13 cellular contexts compared by ENCODE assay signal in the genomic region with DNA sequence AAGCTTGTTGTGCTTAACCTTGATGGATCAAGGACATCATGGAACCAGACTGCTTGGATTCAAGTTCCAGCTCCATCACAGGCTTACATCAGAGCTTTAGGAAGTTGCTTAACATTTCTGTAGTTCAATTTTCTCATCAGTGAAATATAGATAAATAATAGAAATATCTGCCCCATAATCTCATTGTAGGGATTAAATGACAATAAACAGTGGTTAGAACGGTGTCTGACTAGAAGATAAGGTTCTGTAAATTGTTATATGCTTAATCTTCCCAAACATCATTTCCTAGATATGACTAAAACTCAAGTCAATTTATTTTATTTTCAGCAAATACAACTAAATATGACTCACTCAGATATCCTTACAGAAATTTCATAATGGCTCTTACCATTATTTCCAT.
"Had no signal": no experiment of that assay in that cellular context is flagged by ENCODE, and none has a peak within 500 bp of the region (broad histone marks: within the 10 kb centered on the region; RNA-seq: fewer than 3 reads in every experiment).

No MANE protein-coding gene starts in this region.

- H3K4me3 ChIP-seq: left ventricle myocardium inferior, tibial artery, vagina had no signal

- DNase-seq: activated CD4-positive, alpha-beta T cell treated with anti-CD3 and anti-CD28 coated beads, Interleukin-2, amount 10 ng/mL, durations not matched to agents 24 days and 14 days; activated CD4-positive, CD25-positive, alpha-beta regulatory T cell; activated CD8-positive, alpha-beta memory T cell treated with anti-CD3 and anti-CD28 coated beads for 24 hours; activated gamma-delta T cell treated with Interleukin-2 at 50 U/mL for 16 hours; activated naive CD8-positive, alpha-beta T cell treated with anti-CD3 and anti-CD28 coated beads for 36 hours; anterior cingulate cortex; hippocampal formation; left ventricle myocardium inferior; natural killer cell; posterior cingulate gyrus; tibial artery had no signal

- ATAC-seq: natural killer cell; stimulated activated memory B cell treated with anti-CD40 and anti-IgM and Interleukin-4, amounts not matched to agents 10 μg/mL and 1 μg/mL and 100 μg/mL, for 72 hours had no signal
